1 cellular context compared by ENCODE assay signal in the genomic region with DNA sequence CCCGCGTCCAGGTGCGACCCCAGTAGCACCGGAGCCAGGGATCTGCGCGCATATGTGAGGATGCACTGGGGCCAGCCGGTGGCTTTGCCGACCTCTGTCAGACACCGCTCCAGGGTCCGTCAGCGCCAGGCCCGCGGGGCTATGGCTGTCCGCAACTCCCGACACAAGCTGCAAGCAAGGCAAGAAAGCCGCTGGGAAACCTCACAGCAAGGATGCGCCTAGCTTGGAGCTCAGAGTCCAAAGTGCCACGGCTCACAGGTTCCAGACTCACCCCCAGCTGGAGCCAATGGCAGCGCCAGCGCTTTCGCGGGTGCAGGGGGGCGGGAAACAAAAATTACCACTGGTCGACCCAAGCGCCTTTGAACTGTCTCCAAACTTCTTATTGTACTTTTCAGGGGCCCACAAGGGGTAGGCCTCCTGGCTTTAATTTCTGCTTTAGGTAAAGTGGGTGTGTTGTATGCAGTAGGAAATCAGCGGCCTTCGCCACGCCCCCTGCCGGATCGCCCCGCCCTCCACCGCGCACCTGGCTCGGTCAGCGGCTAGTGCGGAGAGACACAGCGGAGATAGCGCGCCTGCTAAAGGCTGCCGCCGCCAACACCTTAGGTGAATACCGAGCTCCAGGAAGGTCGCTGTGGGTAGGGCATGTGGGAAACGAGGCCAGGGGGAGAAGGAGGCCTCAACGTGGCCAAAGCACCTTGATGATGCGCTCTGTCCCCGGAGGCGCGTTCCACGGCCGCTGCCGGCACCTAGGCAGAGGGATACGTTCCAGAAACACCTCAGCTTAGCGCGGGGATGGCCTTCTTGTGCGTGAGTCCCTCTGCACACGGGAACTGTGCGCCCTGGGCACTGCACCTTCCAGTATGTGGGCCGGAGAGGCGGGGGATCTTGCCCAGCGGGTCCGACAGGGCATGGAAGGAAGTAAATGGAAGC.
TF ChIP-seq lines count a peak whose summit lies in the region.

No MANE protein-coding gene starts in this region.

TF ChIP-seq in K562, 482 proteins besides CTCF, POLR2A, EP300 and RAD21 (continued from another document):
- TF ChIP-seq, protein P1, sequence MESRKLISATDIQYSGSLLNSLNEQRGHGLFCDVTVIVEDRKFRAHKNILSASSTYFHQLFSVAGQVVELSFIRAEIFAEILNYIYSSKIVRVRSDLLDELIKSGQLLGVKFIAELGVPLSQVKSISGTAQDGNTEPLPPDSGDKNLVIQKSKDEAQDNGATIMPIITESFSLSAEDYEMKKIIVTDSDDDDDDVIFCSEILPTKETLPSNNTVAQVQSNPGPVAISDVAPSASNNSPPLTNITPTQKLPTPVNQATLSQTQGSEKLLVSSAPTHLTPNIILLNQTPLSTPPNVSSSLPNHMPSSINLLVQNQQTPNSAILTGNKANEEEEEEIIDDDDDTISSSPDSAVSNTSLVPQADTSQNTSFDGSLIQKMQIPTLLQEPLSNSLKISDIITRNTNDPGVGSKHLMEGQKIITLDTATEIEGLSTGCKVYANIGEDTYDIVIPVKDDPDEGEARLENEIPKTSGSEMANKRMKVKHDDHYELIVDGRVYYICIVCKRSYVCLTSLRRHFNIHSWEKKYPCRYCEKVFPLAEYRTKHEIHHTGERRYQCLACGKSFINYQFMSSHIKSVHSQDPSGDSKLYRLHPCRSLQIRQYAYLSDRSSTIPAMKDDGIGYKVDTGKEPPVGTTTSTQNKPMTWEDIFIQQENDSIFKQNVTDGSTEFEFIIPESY (CRISPR knock-in tag; IDR thresholded peaks at IDR 0.05): peak; percentile 52; the same call in 1 of the 2 replicates
